In the genomic region with DNA sequence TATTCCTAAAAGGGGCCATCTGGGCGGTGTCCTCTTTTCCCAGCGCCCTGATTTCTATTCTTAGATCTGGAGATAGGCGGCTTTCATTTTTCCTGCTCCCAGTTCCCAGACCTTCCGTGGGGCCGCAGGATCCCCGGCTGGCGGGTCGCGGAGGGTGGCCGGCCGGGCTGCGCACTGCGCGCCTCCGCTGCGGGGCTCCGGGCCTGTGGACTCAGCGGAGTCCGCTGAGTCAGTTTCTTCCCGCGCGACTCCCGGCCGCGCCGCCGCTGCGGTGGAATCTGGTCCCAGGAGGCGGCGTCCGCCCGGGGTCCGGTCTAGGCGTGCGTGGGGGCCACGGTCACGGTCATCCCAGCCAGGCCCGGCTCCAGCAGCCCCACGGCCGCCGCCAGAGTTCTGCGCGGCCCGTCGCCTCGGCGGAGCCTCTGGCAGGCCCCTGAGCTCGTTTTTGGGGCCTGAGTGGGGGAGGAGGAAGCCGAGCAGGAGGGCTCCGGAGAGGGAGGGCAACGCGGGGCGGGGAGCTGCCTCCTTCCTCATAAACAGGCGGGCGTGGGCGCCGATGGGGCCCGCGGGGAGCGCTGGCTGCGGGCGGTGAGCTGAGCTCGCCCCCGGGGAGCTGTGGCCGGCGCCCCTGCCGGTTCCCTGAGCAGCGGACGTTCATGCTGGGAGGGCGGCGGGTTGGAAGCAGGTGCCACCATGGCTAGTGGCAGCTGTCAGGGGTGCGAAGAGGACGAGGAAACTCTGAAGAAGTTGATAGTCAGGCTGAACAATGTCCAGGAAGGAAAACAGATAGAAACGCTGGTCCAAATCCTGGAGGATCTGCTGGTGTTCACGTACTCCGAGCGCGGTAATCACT, we compare ENCODE assay signal across 8 cellular contexts. TPM values are rescaled to one million over a fixed set of nuclear protein-coding genes. Genes with fewer than 3 reads are reported as not detected.
A peak's percentile ranks its signal among the peaks of the same experiment; 100 is the strongest.
DNase-seq lines count a peak whose midpoint lies in the region; ATAC-seq and TF ChIP-seq lines count a peak whose summit lies in the region.

A gene (plus strand): TSS at position 559 of the 853 bp plus-strand sequence. CDS start 135 bp downstream, at position 694.

- peak; percentile 34 for TF ChIP-seq CTCF in left ventricle myocardium inferior (IDR thresholded peaks at IDR 0.05; ENCODE audit: borderline replicate concordance)
- TF ChIP-seq CTCF in progenitor cell of endocrine pancreas (IDR thresholded peaks at IDR 0.05; ENCODE audit: unreplicated experiment), result no peak

- H3K4me1 Mint-ChIP-seq in progenitor cell of endocrine pancreas (ENCODE audit: low read depth), result peaks cover 5% of the 10 kb centered on the region

- DNase-seq in Ammon's horn (ENCODE audit: low spot score), result peak; percentile 76
- DNase-seq in SJSA1 (ENCODE audit: low read depth in 1 of 2, low spot score in 2 of 2), result peak in 1 of 2 experiments; percentile 23
- peak; percentile 88 for DNase-seq in left ventricle myocardium inferior
- DNase-seq in progenitor cell of endocrine pancreas (ENCODE audit: low spot score, unreplicated experiment), result peak; percentile 45
- no peak for DNase-seq in NCI-H1092 (lab: John Stamatoyannopoulos, UW)

- H3K27ac Mint-ChIP-seq in progenitor cell of endocrine pancreas, result no peak within 1 kb of the TSS

- peaks cover 36% of the 10 kb centered on the region for H3K27me3 Mint-ChIP-seq in progenitor cell of endocrine pancreas

- WGBS in adipose tissue, 3 donors, result 1% methylated on average over 69 to 78 of the region's 78 CpGs

- H3K27me3 ChIP-seq in SJSA1 (replicated peaks), result peaks cover 25% of the 10 kb centered on the region
- no peaks in the 10 kb centered on the region for H3K27me3 ChIP-seq in left ventricle myocardium inferior (ENCODE audit: low read depth)

- no peak within 1 kb of the TSS for H3K27ac ChIP-seq in SJSA1
- peak within 1 kb of the TSS; percentile 78 for H3K27ac ChIP-seq in adipose tissue (ENCODE audit: low read depth, low read length)
- H3K27ac ChIP-seq in left ventricle myocardium inferior (replicated peaks), result peak within 1 kb of the TSS; percentile 94

- intact Hi-C loops in left ventricle myocardium inferior (cut with micrococcal nuclease), result no loop called here

- H3K4me1 ChIP-seq in SJSA1 (replicated peaks) (peaks cover 10% of the 10 kb centered on the region), left ventricle myocardium inferior (peaks cover 55% of the 10 kb centered on the region)

- H3K36me3 ChIP-seq in SJSA1 (no peaks in the 10 kb centered on the region), left ventricle myocardium inferior (no peaks in the 10 kb centered on the region)

- H3K4me3 Mint-ChIP-seq in progenitor cell of endocrine pancreas (ENCODE audit: low read depth), result peak within 1 kb of the TSS; percentile 76

- peak; percentile 62 for ATAC-seq in GM19035 (IDR thresholded peaks at IDR 0.05; ENCODE audit: unreplicated experiment)
- peak; percentile 55 for ATAC-seq in HG03175 (IDR thresholded peaks at IDR 0.05; ENCODE audit: unreplicated experiment)

- no peaks in the 10 kb centered on the region for H3K36me3 Mint-ChIP-seq in progenitor cell of endocrine pancreas (ENCODE audit: insufficient read depth)

- no peaks in the 10 kb centered on the region for H3K9me3 ChIP-seq in SJSA1 (replicated peaks)
- H3K9me3 ChIP-seq in left ventricle myocardium inferior (replicated peaks), result no peaks in the 10 kb centered on the region

- H3K9me3 Mint-ChIP-seq in progenitor cell of endocrine pancreas (ENCODE audit: low read depth), result no peaks in the 10 kb centered on the region

- H3K4me3 ChIP-seq in SJSA1 (peak within 1 kb of the TSS; percentile 42), left ventricle myocardium inferior (peak within 1 kb of the TSS; percentile 79)

RNA-seq across cellular contexts. Expression of the gene that starts here (rescaled TPM):
- total RNA-seq in SJSA1 (2014; rRNA removed; shearing (Covaris generic)), result 0.11 and 0.31 TPM in 2 replicates
- polyA plus RNA-seq in adipose tissue, result 10 to 100 TPM in 1 of 3 donors, 1 to 10 TPM in 2; 4.4 to 10.0 (median 5.1) TPM
- total RNA-seq in left ventricle myocardium inferior (6.7 TPM), progenitor cell of endocrine pancreas (0.49 and 0.72 TPM in 2 replicates)

Comparison
In these comparisons a context has a peak if more than half of its experiments do, and no peak if none do; other contexts are left out.
1. Peak in DNase-seq in progenitor cell of endocrine pancreas; RNA of the gene not detected or under 1 TPM.